ENCODE assay signal across 8 cellular contexts in genomic region chr1:233294991-233295774, GRCh38. TPM values are rescaled to one million over a fixed set of nuclear protein-coding genes. Genes with fewer than 3 reads are reported as not detected.
A peak's percentile ranks its signal among the peaks of the same experiment; 100 is the strongest.
DNase-seq lines count a peak whose midpoint lies in the region; ATAC-seq and TF ChIP-seq lines count a peak whose summit lies in the region.

TSS of gene PCNX2 (minus strand) at chr1:233295725. CDS start at chr1:233295478, 247 bp downstream.

- TF ChIP-seq CTCF in AG04449 (IDR thresholded peaks at IDR 0.05; ENCODE audit: insufficient read depth, low read length, missing control alignments), result no peak

- H3K4me2 ChIP-seq in mesenchymal stem cell (ENCODE audit: low read length, poor library complexity, severe bottlenecking), result peak within 1 kb of the TSS; percentile 72

- peak within 1 kb of the TSS; percentile 98 for H4K91ac ChIP-seq in mesenchymal stem cell (ENCODE audit: low read length)

- DNase-seq in AG04449 (ENCODE audit: low read depth, low spot score) (no peak), NCI-H345 (lab: John Stamatoyannopoulos, UW) (peak; percentile 76), mesenchymal stem cell (peak; percentile 82)
- DNase-seq in activated CD4-positive, alpha-beta T cell treated with anti-CD3 and anti-CD28 coated beads, Interleukin-2, amount 50 U/mL, for 4 hours, result peak; percentile 53 to 57
- peak; percentile 23 for DNase-seq in stimulated activated CD8-positive, alpha-beta memory T cell treated with anti-CD3 and anti-CD28 coated beads, Interleukin-15, amount 100 ng/mL, for 24 hours (ENCODE audit: low read depth)

- peak within 1 kb of the TSS; percentile 67 for H4K8ac ChIP-seq in mesenchymal stem cell (ENCODE audit: low read length)

- POLR2A ChIA-PET in AG04449 (lab: Yijun Ruan, JAX), result no interaction called here

- H3K27ac ChIP-seq in ectodermal cell (ENCODE audit: insufficient read depth, low read depth, low read length, poor library complexity, severe bottlenecking), result no peak within 1 kb of the TSS
- H3K27ac ChIP-seq in mesenchymal stem cell (ENCODE audit: low read length, poor library complexity, severe bottlenecking), result peak within 1 kb of the TSS; percentile 89

- H3K36me3 ChIP-seq in ectodermal cell (ENCODE audit: control insufficient read depth, insufficient read depth, low read length), result no peaks in the 10 kb centered on the region
- peaks cover 0 to 3% of the 10 kb centered on the region in 2 experiments for H3K36me3 ChIP-seq in mesenchymal stem cell (ENCODE audit: control insufficient read depth in 1 of 2, insufficient read depth in 2 of 2, low read depth in 1 of 2, low read length in 2 of 2)

- CTCF ChIA-PET in AG04449 (lab: Yijun Ruan, JAX), result interaction anchor here (2.0 to 2.2 kb wide), 2 partner anchors 10 to 11 kb away, joined by 5 to 9 read pairs; no protein-coding TSS in a partner anchor

- peak within 1 kb of the TSS; percentile 33 for H2BK5ac ChIP-seq in mesenchymal stem cell (ENCODE audit: low read depth, low read length, poor library complexity, severe bottlenecking)

- H2BK12ac ChIP-seq in mesenchymal stem cell (ENCODE audit: low read length in 2 of 2), result peak within 1 kb of the TSS; percentile 90 to 93

- peak within 1 kb of the TSS; percentile 89 for H3K9ac ChIP-seq in mesenchymal stem cell (ENCODE audit: low read length)

- no peak within 1 kb of the TSS for H2AK5ac ChIP-seq in mesenchymal stem cell (ENCODE audit: low read length, severe bottlenecking)

- no peaks in the 10 kb centered on the region for H3K4me1 ChIP-seq in ectodermal cell (ENCODE audit: control insufficient read depth, insufficient read depth, low read length)
- H3K4me1 ChIP-seq in mesenchymal stem cell (ENCODE audit: control insufficient read depth, insufficient read depth, low read depth, low read length), result peaks cover 5% of the 10 kb centered on the region

- H3K4me3 ChIP-seq in AG04449 (ENCODE audit: low read depth, low read length), result peak within 1 kb of the TSS; percentile 89
- H3K4me3 ChIP-seq in ectodermal cell (ENCODE audit: insufficient read depth, low read depth, low read length), result peak within 1 kb of the TSS; percentile 70
- H3K4me3 ChIP-seq in mesenchymal stem cell (ENCODE audit: insufficient read depth in 1 of 2, low read depth in 1 of 2, low read length in 2 of 2), result peak within 1 kb of the TSS; percentile 92 to 93

- peak within 1 kb of the TSS; percentile 0 for H2BK15ac ChIP-seq in mesenchymal stem cell (ENCODE audit: low read depth, poor library complexity, severe bottlenecking)

- WGBS in ectodermal cell, 2 experiments, result 0% methylated on average over 57 of the region's 57 CpGs
- under 1% methylated on average over 57 of the region's 57 CpGs for WGBS in mesenchymal stem cell

- peak within 1 kb of the TSS in 1 of 2 experiments; percentile 98 for H3K14ac ChIP-seq in mesenchymal stem cell (ENCODE audit: low read length in 2 of 2)

- H3K27me3 ChIP-seq in ectodermal cell (ENCODE audit: control insufficient read depth, insufficient read depth, low read length, poor library complexity, severe bottlenecking), result no peaks in the 10 kb centered on the region
- no peaks in the 10 kb centered on the region for H3K27me3 ChIP-seq in mesenchymal stem cell (ENCODE audit: control insufficient read depth in 1 of 2, insufficient read depth in 1 of 2, low read length in 2 of 2)

- ATAC-seq in GM18873 (IDR thresholded peaks at IDR 0.05; ENCODE audit: low FRiP score, unreplicated experiment), result peak; percentile 78
- peak; percentile 90 for ATAC-seq in HG03108 (IDR thresholded peaks at IDR 0.05; ENCODE audit: unreplicated experiment)

- peaks cover 6% of the 10 kb centered on the region for H3K79me1 ChIP-seq in mesenchymal stem cell (replicated peaks; ENCODE audit: low read length, poor library complexity, severe bottlenecking)

- H3K9me3 ChIP-seq in ectodermal cell (ENCODE audit: control insufficient read depth, low read length), result no peaks in the 10 kb centered on the region
- H3K9me3 ChIP-seq in mesenchymal stem cell (ENCODE audit: control insufficient read depth, low read length), result no peaks in the 10 kb centered on the region

- H3K23ac ChIP-seq in mesenchymal stem cell (ENCODE audit: low read length in 2 of 2), result peak within 1 kb of the TSS in 1 of 2 experiments; percentile 90

- peak within 1 kb of the TSS; percentile 82 to 95 for H3K4ac ChIP-seq in mesenchymal stem cell (ENCODE audit: low read depth in 1 of 2, low read length in 2 of 2)

- peak within 1 kb of the TSS; percentile 91 for H2AFZ ChIP-seq in mesenchymal stem cell (ENCODE audit: low read depth, low read length)

- H3K18ac ChIP-seq in mesenchymal stem cell (ENCODE audit: low read depth in 1 of 2, low read length in 2 of 2), result peak within 1 kb of the TSS; percentile 74 to 96

- peak within 1 kb of the TSS; percentile 77 for H2BK120ac ChIP-seq in mesenchymal stem cell (ENCODE audit: low read depth, low read length)

RNA-seq across cellular contexts. Expression of gene PCNX2, which starts in this region (rescaled TPM):
- polyA plus RNA-seq in ectodermal cell (2013, experiment 1 of 4), result 17.0 TPM
- 22.2 TPM for polyA plus RNA-seq in ectodermal cell (2013, experiment 2 of 4)
- polyA plus RNA-seq in ectodermal cell (2013, experiment 3 of 4), result 13.3 TPM
- polyA plus RNA-seq in ectodermal cell (2013, experiment 4 of 4), result 16.5 TPM
- polyA plus RNA-seq in mesenchymal stem cell (2013, experiment 1 of 2), result 16.2 TPM
- 15.7 TPM for polyA plus RNA-seq in mesenchymal stem cell (2013, experiment 2 of 2)
